8 cellular contexts compared by ENCODE assay signal in genomic region chr17:2337152-2337810, GRCh38. TPM values are rescaled to one million over a fixed set of nuclear protein-coding genes. Genes with fewer than 3 reads are reported as not detected.
DNase-seq lines count a peak whose midpoint lies in the region; ATAC-seq and TF ChIP-seq lines count a peak whose summit lies in the region.

SGSM2 (plus strand) TSS chr17:2337501; CDS start chr17:2337689, 188 bp downstream.

- peaks cover 18% of the 10 kb centered on the region for H3K36me3 Mint-ChIP-seq in MCF 10A (ENCODE audit: insufficient read depth, unreplicated experiment)

- H3K9ac ChIP-seq in skeletal muscle tissue (ENCODE audit: low read depth in 1 of 3, low read length in 3 of 3), result peak within 1 kb of the TSS; percentile 92 to 94 (median 93)

- H3K9me3 ChIP-seq in WERI-Rb-1 (ENCODE audit: severe bottlenecking) (no peaks in the 10 kb centered on the region), iPS-18c (ENCODE audit: control insufficient read depth, insufficient read depth, low read length) (peaks cover 4% of the 10 kb centered on the region), skeletal muscle tissue (ENCODE audit: control insufficient read depth in 3 of 3, low read length in 3 of 3) (no peaks in the 10 kb centered on the region)

- H3K4me3 ChIP-seq in ACC112 (ENCODE audit: low read depth, low read length), result peak within 1 kb of the TSS; percentile 90
- peak within 1 kb of the TSS; percentile 98 for H3K4me3 ChIP-seq in NB4 (ENCODE audit: low read depth, low read length)
- peak within 1 kb of the TSS; percentile 76 for H3K4me3 ChIP-seq in WERI-Rb-1 (ENCODE audit: low read depth, low read length)
- H3K4me3 ChIP-seq in iPS-18c (ENCODE audit: insufficient read depth, low read depth, low read length), result peak within 1 kb of the TSS; percentile 98
- H3K4me3 ChIP-seq in skeletal muscle tissue (ENCODE audit: low read length in 3 of 3), result peak within 1 kb of the TSS; percentile 91 to 99 (median 99)

- H3K27ac ChIP-seq in ACC112 (ENCODE audit: low read depth, low read length) (peak within 1 kb of the TSS; percentile 37; the same call in 1 of the 2 replicates), WERI-Rb-1 (peak within 1 kb of the TSS; percentile 83), skeletal muscle tissue (ENCODE audit: low read depth, low read length) (peak within 1 kb of the TSS; percentile 86)

- intact Hi-C loops in MCF 10A (cut with micrococcal nuclease), result no loop called here

- no peaks in the 10 kb centered on the region for H3K9me3 Mint-ChIP-seq in MCF 10A (ENCODE audit: unreplicated experiment)

- POLR2A ChIA-PET in MCF 10A (lab: Yijun Ruan, JAX), result interaction anchor here (0.6 to 5.9 kb wide), 29 partner anchors 9 to 620 kb away, joined by 3 to 111 read pairs (median 7); partner anchors contain the start of genes SMG6 and SRR

- no peaks in the 10 kb centered on the region for H3K27me3 ChIP-seq in ACC112 (ENCODE audit: insufficient read depth, low read length)
- no peaks in the 10 kb centered on the region for H3K27me3 ChIP-seq in WERI-Rb-1 (ENCODE audit: insufficient read depth, low read depth, severe bottlenecking)
- H3K27me3 ChIP-seq in skeletal muscle tissue (ENCODE audit: control insufficient read depth in 3 of 3, insufficient read depth in 3 of 3, low read length in 3 of 3), result no peaks in the 10 kb centered on the region

- TF ChIP-seq POLR2A in NB4 (IDR thresholded peaks at IDR 0.05; ENCODE audit: extremely low read depth, insufficient read length), result no peak

- BruUV-seq in MCF 10A (replicated peaks; lab: Mats Ljungman, UMichigan), result no TSS peak

- H3K27me3 Mint-ChIP-seq in MCF 10A (ENCODE audit: insufficient read depth, unreplicated experiment), result no peaks in the 10 kb centered on the region

- CTCF ChIA-PET in MCF 10A (lab: Yijun Ruan, JAX), result interaction anchor here (0.6 to 1.3 kb wide), 6 partner anchors 8 to 454 kb away, joined by 3 to 5 read pairs (median 3); partner anchors contain the start of genes SMG6 and SRR

- H3K36me3 ChIP-seq in ACC112 (ENCODE audit: insufficient read depth, low read length) (peaks cover 26% of the 10 kb centered on the region), WERI-Rb-1 (peaks cover 49% of the 10 kb centered on the region), skeletal muscle tissue (ENCODE audit: control insufficient read depth in 3 of 3, insufficient read depth in 3 of 3, low read length in 3 of 3) (peaks cover 27 to 33% (median 29%) of the 10 kb centered on the region in 3 donors)

- no peak for TF ChIP-seq CTCF in NB4 (IDR thresholded peaks at IDR 0.05; ENCODE audit: low read depth, low read length)
- TF ChIP-seq CTCF in WERI-Rb-1 (IDR thresholded peaks at IDR 0.05; ENCODE audit: low read depth, low read length), result no peak
- no peak for TF ChIP-seq CTCF in MCF 10A (IDR thresholded peaks at IDR 0.05; ENCODE audit: unreplicated experiment)

- H3K4me1 ChIP-seq in ACC112 (ENCODE audit: control insufficient read depth, insufficient read depth, low read length, unreplicated experiment), result peaks cover 19% of the 10 kb centered on the region
- H3K4me1 ChIP-seq in skeletal muscle tissue (ENCODE audit: control insufficient read depth in 3 of 3, insufficient read depth in 3 of 3, low read length in 3 of 3), result peaks cover 16 to 36% (median 19%) of the 10 kb centered on the region in 3 donors

- peak; percentile 70 for DNase-seq in NB4 (ENCODE audit: low read depth)
- DNase-seq in WERI-Rb-1, result peak; percentile 77
- peak; percentile 25 for DNase-seq in MCF 10A (ENCODE audit: unreplicated experiment)
- DNase-seq in NK-92 (lab: John Stamatoyannopoulos, UW; ENCODE audit: unreplicated experiment), result no peak

- peak within 1 kb of the TSS; percentile 96 for H3K4me3 Mint-ChIP-seq in MCF 10A (ENCODE audit: unreplicated experiment)

- peaks cover 8% of the 10 kb centered on the region for H3K4me1 Mint-ChIP-seq in MCF 10A (ENCODE audit: insufficient read depth, unreplicated experiment)

- H2AFZ ChIP-seq in ACC112 (ENCODE audit: low read length, unreplicated experiment), result peak within 1 kb of the TSS; percentile 99

- H3K27ac Mint-ChIP-seq in MCF 10A (ENCODE audit: low read depth, unreplicated experiment), result peak within 1 kb of the TSS; percentile 94

- ATAC-seq in GM19023 (IDR thresholded peaks at IDR 0.05; ENCODE audit: unreplicated experiment), result peak; percentile 47

- peaks cover 42% of the 10 kb centered on the region for H3K79me2 ChIP-seq in ACC112 (ENCODE audit: control insufficient read depth, insufficient read depth, low read length, unreplicated experiment)

RNA-seq across cellular contexts. Expression of gene SGSM2, which starts in this region (rescaled TPM):
- total RNA-seq in MCF 10A (2022) (26.5 and 35.1 TPM in 2 replicates), skeletal muscle tissue (19.8 TPM)
